ENCODE assay signal across 8 cellular contexts in the genomic region with DNA sequence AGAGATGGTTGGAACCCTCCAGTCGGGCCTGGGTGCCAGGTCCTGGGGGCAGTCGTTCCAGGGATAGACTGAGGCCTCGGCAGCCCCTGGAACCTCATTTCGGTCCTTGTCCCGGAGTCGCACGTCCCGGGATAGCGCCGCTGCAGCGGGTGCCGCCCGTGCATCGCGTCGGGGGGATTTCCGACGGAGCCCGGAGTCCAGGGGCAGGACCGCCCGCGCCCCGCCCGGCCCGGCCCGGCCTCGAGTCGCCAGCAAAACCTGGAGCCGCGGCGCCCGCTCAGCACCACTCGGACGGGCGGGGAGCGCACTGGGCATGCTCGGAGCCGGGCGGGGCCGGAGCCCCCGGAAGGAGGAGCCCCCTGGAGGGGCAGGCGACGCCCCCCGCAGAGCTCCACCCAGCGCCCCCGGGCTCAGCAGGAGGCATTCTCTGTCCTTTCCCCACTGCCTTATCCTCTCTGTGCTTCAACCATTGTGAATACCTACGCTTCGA. TPM values are rescaled to one million over a fixed set of nuclear protein-coding genes. Genes with fewer than 3 reads are reported as not detected.
DNase-seq lines count a peak whose midpoint lies in the region; ATAC-seq and TF ChIP-seq lines count a peak whose summit lies in the region.

No MANE protein-coding gene starts in this region.

- DNase-seq in HEK293T (ENCODE audit: extremely low spot score) (peak; percentile 71), adrenal gland (peak in 4 of 7 donors; percentile 29 to 46 (median 35)), iPS DF 6.9 (ENCODE audit: low read depth, low spot score) (no peak), GM13976 (ENCODE audit: low spot score) (no peak), spleen (no peak)
- no peak for DNase-seq in NK-92 treated with Interleukin-12 subunit alpha and Interleukin-12 subunit beta, amount 100 ng/mL, for 24 hours (lab: John Stamatoyannopoulos, UW)

- H3K9me3 ChIP-seq in adrenal gland (replicated peaks in 1 of 3) = no peaks in the 10 kb centered on the region
- H3K9me3 ChIP-seq in iPS DF 6.9 (ENCODE audit: control insufficient read depth, insufficient read depth, low read length) = no peaks in the 10 kb centered on the region
- H3K9me3 ChIP-seq in spleen = no peaks in the 10 kb centered on the region

- H3K27ac ChIP-seq in adrenal gland (no peak overlapping the region), iPS DF 6.9 (ENCODE audit: low read length) (no peak overlapping the region), skin epidermis (peak overlapping the region in 16 of 21 experiments; percentile 3 to 69 (median 34)), spleen (no peak overlapping the region)

- H3K4me1 ChIP-seq in adrenal gland (replicated peaks in 1 of 2) (peaks cover 0 to 10% of the 10 kb centered on the region in 2 donors), iPS DF 6.9 (ENCODE audit: control insufficient read depth, insufficient read depth, low read length) (no peaks in the 10 kb centered on the region; the same call in 1 of the 2 replicates), spleen (peaks cover 0 to 21% (median 3%) of the 10 kb centered on the region in 6 donors)

- no peaks in the 10 kb centered on the region for H3K36me3 ChIP-seq in adrenal gland (replicated peaks in 1 of 2)
- H3K36me3 ChIP-seq in iPS DF 6.9 (ENCODE audit: control insufficient read depth, insufficient read depth, low read length) = no peaks in the 10 kb centered on the region
- H3K36me3 ChIP-seq in spleen = no peaks in the 10 kb centered on the region

- H3K4me3 ChIP-seq in adrenal gland (peak overlapping the region in 1 of 4 donors; percentile 43), iPS DF 6.9 (ENCODE audit: low read length) (peak overlapping the region; percentile 25; the same call in 1 of the 2 replicates), skin epidermis (peak overlapping the region; percentile 6 to 53 (median 21)), spleen (peak overlapping the region in 3 of 8 donors; percentile 8 to 50 (median 15))

- in situ Hi-C loops in GM13976 (cut with MboI; ENCODE audit: low sequenced_read_pairs, unreplicated experiment) = no loop called here

- WGBS in adrenal gland, 4 donors = 3 to 20% (median 7%) methylated on average over 6 to 48 of the region's 48 CpGs
- no CpG with 5 or more reads among the region's 48 CpGs for WGBS in iPS DF 6.9 (ENCODE audit: insufficient coverage, insufficient read length)
- WGBS in spleen, 5 donors = 3 to 9% (median 5%) methylated on average over 21 to 48 of the region's 48 CpGs

- TF ChIP-seq CTCF in adrenal gland (IDR thresholded peaks at IDR 0.05) (no peak), GM13976 (IDR thresholded peaks at IDR 0.05; ENCODE audit: borderline replicate concordance, control extremely low read depth, extremely low read depth, insufficient read depth, missing control alignments) (no peak), spleen (IDR thresholded peaks at IDR 0.05 in 8 of 11, conservative IDR thresholded peaks at IDR 0.05 in 3 of 11) (no peak)

- intact Hi-C loops in adrenal gland (cut with DNase I) (no loop called here), spleen (cut with DNase I; ENCODE audit: low total_unique reads) (no loop called here)

- ATAC-seq in GM18858 (IDR thresholded peaks at IDR 0.05; ENCODE audit: unreplicated experiment) = no peak

- peaks cover 21% of the 10 kb centered on the region for H3K27me3 ChIP-seq in adrenal gland
- peaks cover 30% of the 10 kb centered on the region for H3K27me3 ChIP-seq in iPS DF 6.9 (ENCODE audit: control insufficient read depth, insufficient read depth, low read length)
- peaks cover 0 to 92% (median 50%) of the 10 kb centered on the region in 7 donors for H3K27me3 ChIP-seq in spleen (replicated peaks in 1 of 7)

- POLR2A ChIA-PET in HEK293T (lab: Yijun Ruan, JAX) = no interaction called here

- CTCF ChIA-PET in HEK293T (lab: Yijun Ruan, JAX) = interaction anchor here (1.8 kb wide), 1 partner anchor 30 kb away, joined by 5 read pairs; no protein-coding TSS in a partner anchor

- TF ChIP-seq POLR2A in adrenal gland (IDR thresholded peaks at IDR 0.05) (no peak), spleen (IDR thresholded peaks at IDR 0.05) (no peak)

TF ChIP-seq in HEK293T, 16 proteins besides CTCF, POLR2A, EP300 and RAD21:
- no peak for TF ChIP-seq BHLHE40 (IDR thresholded peaks at IDR 0.05; ENCODE audit: borderline replicate concordance)
- peak; percentile 35; the same call in 1 of the 2 replicates for TF ChIP-seq FOXM1 (IDR thresholded peaks at IDR 0.05; ENCODE audit: borderline replicate concordance)
- TF ChIP-seq LEF1 (IDR thresholded peaks at IDR 0.05; ENCODE audit: borderline replicate concordance) = no peak
- TF ChIP-seq ELF4 (IDR thresholded peaks at IDR 0.05) = no peak

RNA-seq across cellular contexts. Expression of a gene that starts 1.6 kb away (rescaled TPM):
- total RNA-seq in adrenal gland = 1 to 10 TPM; 2.5 to 5.5 (median 3.2) TPM
- polyA plus RNA-seq in adrenal gland = 1 to 10 TPM; 1.6 to 6.1 (median 3.1) TPM
- total RNA-seq in spleen = 1 to 10 TPM in 2 of 7 donors, under 1 TPM in 5; 0.30 to 1.7 (median 0.56) TPM
- polyA plus RNA-seq in spleen = under 1 TPM; 0.20 to 0.35 (median 0.29) TPM

Comparison
In these comparisons a context has a peak if more than half of its experiments do, and no peak if none do; other contexts are left out.
1. DNase-seq: peak in HEK293T (single experiment) and adrenal gland (4 of 7); none in iPS DF 6.9 (single experiment), NK-92 treated with Interleukin-12 subunit alpha and Interleukin-12 subunit beta, amount 100 ng/mL, for 24 hours (single experiment), GM13976 (single experiment) and spleen (single experiment).
2. H3K27ac ChIP-seq: peak in skin epidermis (16 of 21); none in adrenal gland (0 of 5), iPS DF 6.9 (single experiment) and spleen (0 of 8).